In the genomic region with DNA sequence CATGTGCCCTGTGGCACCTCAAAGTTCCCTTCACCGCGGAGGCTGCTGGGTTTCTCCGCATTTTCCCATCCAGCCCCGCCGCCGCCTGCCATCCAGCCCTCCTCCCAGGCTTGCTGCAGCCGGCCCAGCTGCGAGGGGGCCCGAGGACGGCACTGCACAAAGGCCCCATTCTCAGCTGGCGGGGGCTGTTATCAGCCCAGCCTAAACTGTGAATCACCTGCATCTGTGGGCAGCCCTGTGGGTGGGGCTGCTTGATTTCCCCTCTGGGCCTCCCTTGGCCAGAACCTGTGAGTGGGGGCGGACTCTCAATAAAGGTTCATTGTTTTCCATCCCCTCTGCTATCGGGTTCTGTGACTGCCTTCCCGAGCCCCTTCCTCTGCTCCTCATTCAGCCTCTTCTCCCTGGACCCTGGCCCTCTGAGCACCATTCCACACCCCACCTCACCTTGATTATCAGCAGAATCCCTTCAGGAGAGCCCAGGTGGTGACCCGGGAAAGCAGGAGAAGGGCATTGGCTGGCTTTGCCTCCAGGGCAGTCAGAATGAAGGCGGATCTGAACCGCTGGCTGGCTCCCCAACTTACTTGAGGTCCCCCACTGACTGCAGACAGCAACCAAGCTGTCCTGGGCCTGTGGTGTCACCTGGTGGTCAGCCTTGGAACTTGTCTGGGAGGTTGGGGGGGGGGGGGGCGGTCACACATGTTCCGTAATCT, we compare ENCODE assay signal across 10 cellular contexts.
A peak's percentile ranks its signal among the peaks of the same experiment; 100 is the strongest.
DNase-seq lines count a peak whose midpoint lies in the region; ATAC-seq and TF ChIP-seq lines count a peak whose summit lies in the region.
"Had no signal": no experiment of that assay in that cellular context is flagged by ENCODE, and none has a peak within 500 bp of the region (broad histone marks: within the 10 kb centered on the region; RNA-seq: fewer than 3 reads in every experiment).

No MANE protein-coding gene starts in this region.

- H3F3A ChIP-seq in OCI-LY1 (ENCODE audit: insufficient read depth, low read length), result no peaks in the 10 kb centered on the region

- H3K4me1 Mint-ChIP-seq in Calu3 (ENCODE audit: low read depth, unreplicated experiment), result peaks cover 74% of the 10 kb centered on the region
- peaks cover 6 to 11% of the 10 kb centered on the region in 2 donors for H3K4me1 Mint-ChIP-seq in effector memory CD8-positive, alpha-beta T cell (ENCODE audit: low read depth in 2 of 2)

- H4K20me1 ChIP-seq in OCI-LY1 (ENCODE audit: insufficient read depth, low read length), result no peaks in the 10 kb centered on the region

- peak; percentile 94 for DNase-seq in Calu3
- peak in 50 of 56 donors; percentile 22 to 86 (median 64) for DNase-seq in nucleus accumbens (lab: John Stamatoyannopoulos, UW)
- no peak for DNase-seq in kidney glomerular epithelial cell (lab: John Stamatoyannopoulos, UW)
- no peak for DNase-seq in effector memory CD8-positive, alpha-beta T cell
- DNase-seq: stimulated activated CD4-positive, alpha-beta T cell treated with anti-CD3 and anti-CD28 coated beads, Interleukin-4, amount 100 ng/mL, for 1 hour had no signal

- ATAC-seq in esophagus mucosa (peak; percentile 7), GM21367 (IDR thresholded peaks at IDR 0.05; ENCODE audit: unreplicated experiment) (no peak), HG03196 (IDR thresholded peaks at IDR 0.05; ENCODE audit: unreplicated experiment) (no peak)
- ATAC-seq in effector memory CD8-positive, alpha-beta T cell (replicated peaks), result no peak

- no peak overlapping the region for H3K4me3 ChIP-seq in OCI-LY1 (ENCODE audit: low read depth, low read length, poor library complexity, severe bottlenecking)

- H3K9me3 ChIP-seq in OCI-LY1 (ENCODE audit: low read length), result 0 out of 2 replicates have a peak, but pooled peaks cover 2% of the 10 kb centered on the region

- no peaks in the 10 kb centered on the region; the same call in 1 of the 2 replicates for H3K36me3 ChIP-seq in OCI-LY1 (ENCODE audit: insufficient read depth, low read length)

- H3K9me2 ChIP-seq in OCI-LY1 (ENCODE audit: low read depth, low read length), result no peaks in the 10 kb centered on the region

- no TSS peak for BruUV-seq in Calu3 (replicated peaks; lab: Mats Ljungman, UMichigan)

- no peak overlapping the region for H2AFZ ChIP-seq in OCI-LY1 (ENCODE audit: low read length)

- peak overlapping the region; percentile 89 for H3K27ac Mint-ChIP-seq in Calu3 (ENCODE audit: unreplicated experiment)
- H3K27ac Mint-ChIP-seq in effector memory CD8-positive, alpha-beta T cell, result no peak overlapping the region
- H3K27ac Mint-ChIP-seq: activated naive CD8-positive, alpha-beta T cell had no signal

- H3K27me3 Mint-ChIP-seq in Calu3 (ENCODE audit: unreplicated experiment), result no peaks in the 10 kb centered on the region
- peaks cover 4 to 7% of the 10 kb centered on the region in 2 donors for H3K27me3 Mint-ChIP-seq in effector memory CD8-positive, alpha-beta T cell
- H3K27me3 Mint-ChIP-seq: activated naive CD8-positive, alpha-beta T cell had no signal

- H3K4me3 Mint-ChIP-seq in Calu3 (ENCODE audit: low read depth, unreplicated experiment), result peak overlapping the region; percentile 45
- H3K4me3 Mint-ChIP-seq in effector memory CD8-positive, alpha-beta T cell, result no peak overlapping the region
- H3K4me3 Mint-ChIP-seq: activated naive CD8-positive, alpha-beta T cell had no signal

- CTCF ChIA-PET in Calu3 (lab: Charles Lee), result interaction anchor here (0.6 to 1.8 kb wide), 18 partner anchors 15 to 442 kb away, joined by 3 to 19 read pairs (median 4); partner anchors contain the start of gene ZFP36L2

- H3K27ac ChIP-seq in OCI-LY1 (ENCODE audit: low read depth, low read length, poor library complexity, severe bottlenecking), result no peak overlapping the region

- intact Hi-C loops in Calu3 (cut with micrococcal nuclease; ENCODE audit: unreplicated experiment), result loop anchor here (1.0 to 2.0 kb wide), 7 partner anchors 17 to 195 kb away; no protein-coding TSS in a partner anchor

- H3K79me2 ChIP-seq in OCI-LY1 (ENCODE audit: insufficient read depth, low read length), result no peaks in the 10 kb centered on the region

- no peak overlapping the region for H3K4me2 ChIP-seq in OCI-LY1 (ENCODE audit: low read length)

- H3K4me1 ChIP-seq in OCI-LY1 (ENCODE audit: insufficient read depth, low read length, severe bottlenecking), result no peaks in the 10 kb centered on the region

- TF ChIP-seq CTCF in Calu3 (IDR thresholded peaks at IDR 0.05; ENCODE audit: unreplicated experiment), result peak; percentile 92
- TF ChIP-seq CTCF in OCI-LY1 (IDR thresholded peaks at IDR 0.05; ENCODE audit: low read length), result 0 out of 2 replicates have a peak, but pooled peaks have one; percentile 14

- H3K27me3 ChIP-seq in OCI-LY1 (ENCODE audit: insufficient read depth, low read length), result peaks cover 9% of the 10 kb centered on the region; the same call in 1 of the 2 replicates

- H3K9ac ChIP-seq in OCI-LY1 (ENCODE audit: low read length), result no peak overlapping the region

- no peaks in the 10 kb centered on the region for H3K9me3 Mint-ChIP-seq in Calu3 (ENCODE audit: low read depth, unreplicated experiment)
- peaks cover 3 to 8% of the 10 kb centered on the region in 2 donors for H3K9me3 Mint-ChIP-seq in effector memory CD8-positive, alpha-beta T cell

- H3K36me3 Mint-ChIP-seq in Calu3 (ENCODE audit: insufficient read depth, unreplicated experiment), result peaks cover 31% of the 10 kb centered on the region
- H3K36me3 Mint-ChIP-seq in effector memory CD8-positive, alpha-beta T cell (ENCODE audit: insufficient read depth), result no peaks in the 10 kb centered on the region

Comparison
In these comparisons a context has a peak if more than half of its experiments do, and no peak if none do; other contexts are left out.
1. DNase-seq: peak in Calu3 (single experiment) and nucleus accumbens (50 of 56); none in kidney glomerular epithelial cell (single experiment) and effector memory CD8-positive, alpha-beta T cell (0 of 3).